ENCODE assay signal across 25 cellular contexts in the genomic region with DNA sequence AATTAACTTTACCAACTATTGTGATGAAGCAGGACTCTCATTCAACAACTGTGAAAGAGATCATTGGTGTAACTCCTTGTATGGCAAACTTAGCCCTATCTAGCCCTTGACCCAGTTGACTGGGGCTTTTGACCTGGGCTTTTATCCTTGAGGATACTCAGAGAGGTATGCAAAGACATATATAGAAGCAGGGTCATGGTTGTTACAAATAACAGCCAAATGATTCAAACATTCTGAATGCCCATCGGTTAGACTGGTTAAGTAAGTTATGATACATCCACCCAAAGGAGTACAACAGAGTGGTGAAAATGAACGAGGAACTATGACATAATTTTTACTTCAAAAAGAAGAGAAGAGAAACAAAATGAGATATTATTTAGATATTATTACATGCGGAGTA. TPM values are rescaled to one million over a fixed set of nuclear protein-coding genes. Genes with fewer than 3 reads are reported as not detected.
A peak's percentile ranks its signal among the peaks of the same experiment; 100 is the strongest.
DNase-seq lines count a peak whose midpoint lies in the region; ATAC-seq and TF ChIP-seq lines count a peak whose summit lies in the region.
"Had no signal": no experiment of that assay in that cellular context is flagged by ENCODE, and none has a peak within 500 bp of the region (broad histone marks: within the 10 kb centered on the region; RNA-seq: fewer than 3 reads in every experiment).

No MANE protein-coding gene starts in this region.

- no peak overlapping the region for H4K91ac ChIP-seq in trophoblast cell (ENCODE audit: low read depth, low read length)

- H3K9ac ChIP-seq in PC-3 (ENCODE audit: low read length) (no peak overlapping the region), trophoblast cell (ENCODE audit: low read length) (no peak overlapping the region), smooth muscle cell (ENCODE audit: low read depth) (no peak overlapping the region)
- H3K9ac ChIP-seq: BLaER1 had no signal

- no peak overlapping the region for H2BK5ac ChIP-seq in trophoblast cell (ENCODE audit: low read depth, low read length, poor library complexity)

- H4K20me1 ChIP-seq in PC-3 (ENCODE audit: low read length) = no peaks in the 10 kb centered on the region
- H4K20me1 ChIP-seq in smooth muscle cell (ENCODE audit: low read depth) = no peaks in the 10 kb centered on the region
- H4K20me1 ChIP-seq: BLaER1 had no signal

- H3K4ac ChIP-seq in trophoblast cell (ENCODE audit: low read depth, low read length) = no peak overlapping the region

- H3K23ac ChIP-seq in trophoblast cell (ENCODE audit: low read length) = no peak overlapping the region

- H4K12ac ChIP-seq in trophoblast cell (ENCODE audit: low read depth, low read length) = no peak overlapping the region

- H2AFZ ChIP-seq in PC-3 (ENCODE audit: low read length) (no peak overlapping the region), trophoblast cell (ENCODE audit: insufficient read depth, low read length, poor library complexity) (no peak overlapping the region), smooth muscle cell (ENCODE audit: low read depth) (no peak overlapping the region)

- no CpG with 5 or more reads among the region's 3 CpGs for WGBS in trophoblast cell (ENCODE audit: extremely low coverage, insufficient coverage, insufficient read length)
- WGBS in smooth muscle cell (ENCODE audit: low lambda C conversion rate) = 86% methylated on average over 3 of the region's 3 CpGs

- no peak overlapping the region for H4K8ac ChIP-seq in trophoblast cell (ENCODE audit: low read depth, low read length)

- DNase-seq in PC-3 (peak; percentile 70), epithelial cell of esophagus (ENCODE audit: low read depth) (peak; percentile 57), trophoblast cell (peak; percentile 56 to 95), smooth muscle cell (lab: John Stamatoyannopoulos, UW; ENCODE audit: unreplicated experiment) (no peak), NCI-H2081 treated with DMSO at 0.1 percent for 48 hours (lab: John Stamatoyannopoulos, UW) (no peak), GM19240 (ENCODE audit: insufficient read length, low spot score) (no peak)
- DNase-seq: 8988T; ACHN; BE2C; C1 segment of cervical spinal cord; CD4-positive, alpha-beta memory T cell; CD4-positive, CD25-positive, alpha-beta regulatory T cell; CD8-positive, alpha-beta memory T cell; COR-L47; DMS 273 treated with DMSO at 0.1 percent for 48 hours; DMS153; DMS53; DMS79; DND-41; EL; GDM1 had no signal

- H3K9me2 ChIP-seq in PC-3 (replicated peaks; ENCODE audit: low read length) = no peaks in the 10 kb centered on the region

- intact Hi-C loops in PC-3 (cut with micrococcal nuclease) = no loop called here

- H3K9me3 ChIP-seq in PC-3 (ENCODE audit: low read length) (no peaks in the 10 kb centered on the region), trophoblast cell (ENCODE audit: insufficient read depth, low read depth, low read length) (no peaks in the 10 kb centered on the region), smooth muscle cell (replicated peaks; ENCODE audit: low read depth) (no peaks in the 10 kb centered on the region)
- H3K9me3 ChIP-seq: BE2C, BLaER1 had no signal

- no peak overlapping the region for H2BK120ac ChIP-seq in trophoblast cell (ENCODE audit: insufficient read depth, low read length, poor library complexity)

- H3K4me3 ChIP-seq in PC-3 (ENCODE audit: low read length) = no peak overlapping the region
- no peak overlapping the region for H3K4me3 ChIP-seq in epithelial cell of esophagus (ENCODE audit: low read length)
- no peak overlapping the region for H3K4me3 ChIP-seq in trophoblast cell (ENCODE audit: low read depth, low read length)
- no peak overlapping the region for H3K4me3 ChIP-seq in smooth muscle cell
- H3K4me3 ChIP-seq: BLaER1, GM12878 had no signal

- TF ChIP-seq CTCF in PC-3 (conservative IDR thresholded peaks at IDR 0.05; ENCODE audit: low read depth, low read length) (no peak), epithelial cell of esophagus (IDR thresholded peaks at IDR 0.05; ENCODE audit: insufficient read depth, low read depth, low read length, missing control alignments) (no peak), smooth muscle cell (IDR thresholded peaks at IDR 0.05; ENCODE audit: borderline replicate concordance, insufficient read depth, poor library complexity, severe bottlenecking) (no peak)

- no TSS peak for BruUV-seq in PC-3 (replicated peaks; lab: Mats Ljungman, UMichigan)

- H3K14ac ChIP-seq in trophoblast cell (ENCODE audit: low read length) = no peak overlapping the region

- no peak overlapping the region for H2BK12ac ChIP-seq in trophoblast cell (ENCODE audit: low read length)

- H3F3A ChIP-seq in PC-3 (ENCODE audit: low read length, unreplicated experiment) = no peaks in the 10 kb centered on the region
- no peaks in the 10 kb centered on the region for H3F3A ChIP-seq in smooth muscle cell (ENCODE audit: low read depth)

- ATAC-seq in PC-3 = no peak
- ATAC-seq: GM12878 had no signal

- no peak overlapping the region for H2AK5ac ChIP-seq in trophoblast cell (ENCODE audit: low read length)

- no peak overlapping the region for H3K4me2 ChIP-seq in PC-3 (ENCODE audit: low read length)
- H3K4me2 ChIP-seq in trophoblast cell (ENCODE audit: low read length) = no peak overlapping the region
- H3K4me2 ChIP-seq in smooth muscle cell = no peak overlapping the region
- H3K4me2 ChIP-seq: BLaER1 had no signal

- POLR2A ChIA-PET in PC-3 (lab: Charles Lee; ENCODE audit: unreplicated experiment) = no interaction called here

- H3K36me3 ChIP-seq in PC-3 (ENCODE audit: low read depth, low read length) = no peaks in the 10 kb centered on the region
- H3K36me3 ChIP-seq in trophoblast cell (ENCODE audit: control insufficient read depth in 1 of 2, insufficient read depth in 2 of 2, low read length in 2 of 2) = no peaks in the 10 kb centered on the region
- H3K36me3 ChIP-seq in smooth muscle cell (ENCODE audit: low read depth) = no peaks in the 10 kb centered on the region
- H3K36me3 ChIP-seq: BE2C, BLaER1 had no signal

- H3K27me3 ChIP-seq in PC-3 (ENCODE audit: low read length) (no peaks in the 10 kb centered on the region), trophoblast cell (ENCODE audit: insufficient read depth, low read length) (no peaks in the 10 kb centered on the region), smooth muscle cell (ENCODE audit: low read depth) (no peaks in the 10 kb centered on the region)
- H3K27me3 ChIP-seq: BE2C, BLaER1 had no signal

- peaks cover 31% of the 10 kb centered on the region for H3K4me1 ChIP-seq in PC-3 (ENCODE audit: insufficient read depth, low read length)
- H3K4me1 ChIP-seq in trophoblast cell (ENCODE audit: control insufficient read depth in 1 of 2, insufficient read depth in 2 of 2, low read length in 2 of 2) = peaks cover 12% of the 10 kb centered on the region in 2 experiments
- H3K4me1 ChIP-seq in smooth muscle cell (ENCODE audit: low read depth) = no peaks in the 10 kb centered on the region
- H3K4me1 ChIP-seq: BE2C had no signal

- H3K18ac ChIP-seq in trophoblast cell (ENCODE audit: low read length) = no peak overlapping the region

- no peaks in the 10 kb centered on the region for H3K79me2 ChIP-seq in PC-3 (ENCODE audit: low read length)
- H3K79me2 ChIP-seq in trophoblast cell (ENCODE audit: control insufficient read depth, insufficient read depth, low read length, poor library complexity) = no peaks in the 10 kb centered on the region
- H3K79me2 ChIP-seq in smooth muscle cell (ENCODE audit: low read depth) = no peaks in the 10 kb centered on the region

- H3K27ac ChIP-seq in PC-3 (ENCODE audit: low read length) (no peak overlapping the region), trophoblast cell (ENCODE audit: low read depth, low read length) (no peak overlapping the region), smooth muscle cell (ENCODE audit: low read depth) (no peak overlapping the region)
- H3K27ac ChIP-seq: BLaER1 had no signal

- H3K79me1 ChIP-seq in trophoblast cell (ENCODE audit: low read length) = peaks cover 2% of the 10 kb centered on the region

- CTCF ChIA-PET in PC-3 (lab: Charles Lee) = no interaction called here

RNA-seq across cellular contexts. Expression of a gene that starts 38.2 kb away (rescaled TPM):
- total RNA-seq in PC-3 (2014; rRNA removed) = 5,398 and 6,043 TPM in 2 replicates
- polyA plus RNA-seq in trophoblast cell (2013) = 1.6 and 2.0 TPM in 2 replicates
- total RNA-seq in smooth muscle cell = 1.2 and 1.6 TPM in 2 replicates
- polyA plus RNA-seq in smooth muscle cell = 0.45 and 1.3 TPM in 2 replicates
- total RNA-seq: CD4-positive, alpha-beta memory T cell; CD4-positive, CD25-positive, alpha-beta regulatory T cell; CD8-positive, alpha-beta memory T cell; G401 had no signal
- polyA plus RNA-seq: CD14-positive monocyte; CD4-positive, alpha-beta memory T cell; CD4-positive, CD25-positive, alpha-beta regulatory T cell; CD8-positive, alpha-beta memory T cell had no signal

Comparison
In these comparisons a context has a peak if more than half of its experiments do, and no peak if none do; other contexts are left out.
1. DNase-seq: peak in PC-3 (single experiment), epithelial cell of esophagus (single experiment) and trophoblast cell (2 of 2); none in smooth muscle cell (single experiment), NCI-H2081 treated with DMSO at 0.1 percent for 48 hours (single experiment) and GM19240 (single experiment).
2. RNA of a gene that starts 38.2 kb away (total RNA-seq): 5,398 to 6,043 TPM in PC-3; 1.2 to 1.6 TPM in smooth muscle cell; every median in the first group is over 1,000 times any median in the second.